In genomic region chr5:93162201-93162654, GRCh38 we compare ENCODE assay signal across 10 cellular contexts.
DNase-seq lines count a peak whose midpoint lies in the region; ATAC-seq and TF ChIP-seq lines count a peak whose summit lies in the region.
"Had no signal": no experiment of that assay in that cellular context is flagged by ENCODE, and none has a peak within 500 bp of the region (broad histone marks: within the 10 kb centered on the region; RNA-seq: fewer than 3 reads in every experiment).

No MANE protein-coding gene starts in this region.

- no peak for ATAC-seq in HG03520 (IDR thresholded peaks at IDR 0.05; ENCODE audit: unreplicated experiment)
- ATAC-seq in GM18502 (IDR thresholded peaks at IDR 0.05; ENCODE audit: poor library complexity, unreplicated experiment): no peak

- no peak for TF ChIP-seq CTCF in endodermal cell (conservative IDR thresholded peaks at IDR 0.05)
- TF ChIP-seq CTCF in coronary artery (IDR thresholded peaks at IDR 0.05): no peak

- peak overlapping the region; percentile 8 for H3K27ac ChIP-seq in endodermal cell (ENCODE audit: low read depth, low read length)
- peak overlapping the region in 1 of 2 donors; percentile 30 for H3K27ac ChIP-seq in coronary artery

- H3K4me3 ChIP-seq in endodermal cell (ENCODE audit: low read length): no peak overlapping the region
- no peak overlapping the region for H3K4me3 ChIP-seq in coronary artery

- H3K27me3 ChIP-seq in endodermal cell (ENCODE audit: control insufficient read depth, insufficient read depth, low read length, poor library complexity, severe bottlenecking): no peaks in the 10 kb centered on the region

- DNase-seq in COR-L47 (lab: John Stamatoyannopoulos, UW): peak; percentile 75
- peak; percentile 97 for DNase-seq in NCI-H69 (lab: John Stamatoyannopoulos, UW)
- no peak for DNase-seq in endodermal cell
- DNase-seq in non-pigmented ciliary epithelial cell (ENCODE audit: low read depth): peak; percentile 41
- DNase-seq in coronary artery (ENCODE audit: low spot score): no peak
- DNase-seq in activated CD8-positive, alpha-beta memory T cell treated with anti-CD3 and anti-CD28 coated beads, Interleukin-2, amount 50 U/mL, for 4 hours: no peak
- DNase-seq: aorta; stimulated activated CD4-positive, alpha-beta T cell treated with anti-CD3 and anti-CD28 coated beads, Interleukin-4, amount 100 ng/mL, for 1 hour had no signal

- no peaks in the 10 kb centered on the region for H3K4me1 Mint-ChIP-seq in endodermal cell

- no peaks in the 10 kb centered on the region for H3K27me3 Mint-ChIP-seq in endodermal cell (ENCODE audit: insufficient read depth)

- no peaks in the 10 kb centered on the region for H3K36me3 ChIP-seq in endodermal cell (ENCODE audit: control insufficient read depth, insufficient read depth, low read length)

- H3K9me3 ChIP-seq in endodermal cell (ENCODE audit: control insufficient read depth, low read length): no peaks in the 10 kb centered on the region

- no peaks in the 10 kb centered on the region for H3K9me3 Mint-ChIP-seq in endodermal cell

- 71 to 92% methylated on average over 1 of the region's 1 CpG for WGBS in endodermal cell (ENCODE audit: insufficient coverage in 1 of 2, insufficient read length in 1 of 2), 2 experiments

- H3K36me3 Mint-ChIP-seq in endodermal cell (ENCODE audit: low read depth): no peaks in the 10 kb centered on the region

- H3K4me3 Mint-ChIP-seq in endodermal cell: no peak overlapping the region

- no peak overlapping the region for H3K9ac ChIP-seq in endodermal cell (ENCODE audit: extremely low read depth, low read length, poor library complexity, severe bottlenecking)

- H3K4me1 ChIP-seq in endodermal cell (ENCODE audit: control insufficient read depth, insufficient read depth, low read length): no peaks in the 10 kb centered on the region

- H3K27ac Mint-ChIP-seq in endodermal cell: no peak overlapping the region

Comparison
In these comparisons a context has a peak if more than half of its experiments do, and no peak if none do; other contexts are left out.
1. DNase-seq: peak in COR-L47 (single experiment), NCI-H69 (single experiment) and non-pigmented ciliary epithelial cell (single experiment); none in endodermal cell (single experiment), coronary artery (single experiment) and activated CD8-positive, alpha-beta memory T cell treated with anti-CD3 and anti-CD28 coated beads, Interleukin-2, amount 50 U/mL, for 4 hours (single experiment).